In the genomic region with DNA sequence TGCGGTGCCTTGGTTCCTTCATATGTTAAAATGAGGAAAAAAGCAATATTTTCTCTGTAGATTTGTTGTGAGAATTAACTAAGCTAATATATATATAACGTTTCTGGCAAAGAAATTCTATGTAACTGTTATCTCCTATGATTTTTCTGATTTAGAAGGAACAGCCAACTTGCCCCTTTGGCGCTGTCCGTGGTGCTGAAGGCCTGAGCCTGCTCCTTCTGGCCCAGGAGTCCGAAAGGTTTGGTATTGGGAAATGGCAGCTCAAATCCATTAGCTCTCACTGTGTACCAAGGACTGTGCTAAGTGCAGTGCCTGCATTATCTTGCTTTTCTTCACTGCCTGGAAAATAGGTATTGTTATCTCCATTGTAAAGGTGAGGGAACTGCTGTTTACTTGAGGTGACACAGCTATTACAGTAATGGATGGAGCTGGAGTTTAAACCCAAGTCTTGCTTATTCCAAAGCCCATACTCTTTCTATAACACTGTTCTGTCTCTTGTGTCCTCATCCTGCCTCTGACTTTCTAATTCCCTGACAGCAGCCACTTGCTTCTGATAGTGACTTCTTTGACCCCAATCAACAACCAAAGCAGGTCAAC, we compare ENCODE assay signal across 8 cellular contexts. TPM values are rescaled to one million over a fixed set of nuclear protein-coding genes. Genes with fewer than 3 reads are reported as not detected.
DNase-seq lines count a peak whose midpoint lies in the region; ATAC-seq, FAIRE-seq and TF ChIP-seq lines count a peak whose summit lies in the region.

No MANE protein-coding gene starts in this region.

- H3K4me2 ChIP-seq in K562 (ENCODE audit: insufficient read depth, low read length): no peak overlapping the region

- H3K36me3 Mint-ChIP-seq in nephron progenitor cell (ENCODE audit: low read depth) (no peaks in the 10 kb centered on the region), natural killer cell (no peaks in the 10 kb centered on the region)

- no peak overlapping the region for H3K27ac ChIP-seq in K562 (ENCODE audit: extremely low read depth, low read depth, low read length)

- H3K9me1 ChIP-seq in K562 (ENCODE audit: control insufficient read depth, insufficient read depth, low read length): no peaks in the 10 kb centered on the region

- no peaks in the 10 kb centered on the region for H3K4me1 ChIP-seq in K562 (replicated peaks in 1 of 2; ENCODE audit: control insufficient read depth in 2 of 2, insufficient read depth in 2 of 2, low read length in 2 of 2)

- TF ChIP-seq EP300 in K562 (IDR thresholded peaks at IDR 0.05; ENCODE audit: low read length): no peak

- H3K4me3 ChIP-seq in NB4 (ENCODE audit: low read depth, low read length): no peak overlapping the region
- H3K4me3 ChIP-seq in K562: no peak overlapping the region

- in situ Hi-C loops in K562 (cut with MboI): no loop called here

- H3K79me2 ChIP-seq in K562 (ENCODE audit: control insufficient read depth, insufficient read depth, low read length): no peaks in the 10 kb centered on the region

- no peak for TF ChIP-seq RAD21 in K562 (CRISPR knock-in tag; conservative IDR thresholded peaks at IDR 0.05 in 1 of 2, IDR thresholded peaks at IDR 0.05 in 1 of 2)

- H3K27me3 ChIP-seq in K562 (ENCODE audit: control insufficient read depth in 2 of 2, insufficient read depth in 2 of 2, low read length in 2 of 2): 0 out of 5 replicates have a peak, but pooled peaks cover 0 to 4% of the 10 kb centered on the region in 2 experiments

- H3K9ac ChIP-seq in K562 (ENCODE audit: insufficient read depth in 1 of 2, low read depth in 2 of 2, low read length in 2 of 2): no peak overlapping the region

- intact Hi-C loops in K562 (cut with micrococcal nuclease) (no loop called here), natural killer cell (cut with micrococcal nuclease) (no loop called here)

- no peak overlapping the region for H2AFZ ChIP-seq in K562 (ENCODE audit: low read depth, low read length)

- H3K9me3 Mint-ChIP-seq in nephron progenitor cell (peaks cover 4% of the 10 kb centered on the region), natural killer cell (peaks cover 7 to 10% of the 10 kb centered on the region in 2 donors)

- no peaks in the 10 kb centered on the region for H3K9me3 ChIP-seq in K562 (replicated peaks; ENCODE audit: control insufficient read depth, insufficient read depth, low read depth, low read length)

- peaks cover 28% of the 10 kb centered on the region for H3K27me3 Mint-ChIP-seq in nephron progenitor cell (ENCODE audit: low read depth, poor library complexity)
- peaks cover 0 to 12% of the 10 kb centered on the region in 2 donors for H3K27me3 Mint-ChIP-seq in natural killer cell (ENCODE audit: low read depth in 2 of 2)

- H3K27ac Mint-ChIP-seq in nephron progenitor cell (no peak overlapping the region), natural killer cell (no peak overlapping the region)

- ATAC-seq in K562 (no peak), HG03108 (IDR thresholded peaks at IDR 0.05; ENCODE audit: unreplicated experiment) (no peak), GM18861 (IDR thresholded peaks at IDR 0.05; ENCODE audit: unreplicated experiment) (no peak), natural killer cell (no peak)

- no peaks in the 10 kb centered on the region for H3K36me3 ChIP-seq in K562 (ENCODE audit: control insufficient read depth, insufficient read depth, low read length)

- POLR2A ChIA-PET in K562 (lab: Yijun Ruan, JAX): no interaction called here

- FAIRE-seq in K562 (lab: Jason Lieb, UNC): peak; percentile 55

- H4K20me1 ChIP-seq in K562 (replicated peaks; ENCODE audit: control insufficient read depth, insufficient read depth, low read length): no peaks in the 10 kb centered on the region

- DNase-seq in EH (ENCODE audit: low read depth) (peak; percentile 50), NB4 (ENCODE audit: low read depth) (peak; percentile 54), K562 (ENCODE audit: extremely low read depth in 1 of 4, low spot score in 3 of 4) (peak; percentile 27 to 64 (median 40)), nephron progenitor cell (peak; percentile 93), cerebellum (ENCODE audit: low spot score) (no peak), natural killer cell (no peak)

- CTCF ChIA-PET in K562 (lab: Yijun Ruan, JAX; ENCODE audit: low intra/inter-chr PET ratio): no interaction called here

- H3K4me3 Mint-ChIP-seq in nephron progenitor cell: no peak overlapping the region
- no peak overlapping the region for H3K4me3 Mint-ChIP-seq in natural killer cell

- TF ChIP-seq CTCF in NB4 (IDR thresholded peaks at IDR 0.05; ENCODE audit: low read depth, low read length) (no peak), K562 (IDR thresholded peaks at IDR 0.05 in 2 of 3, conservative IDR thresholded peaks at IDR 0.05 in 1 of 3; ENCODE audit: insufficient read depth in 2 of 3, low read depth in 1 of 3, low read length in 3 of 3) (no peak), nephron progenitor cell (IDR thresholded peaks at IDR 0.05) (no peak), natural killer cell (IDR thresholded peaks at IDR 0.05) (no peak)

- BruUV-seq in K562 (replicated peaks; lab: Mats Ljungman, UMichigan): no TSS peak

- no peak for TF ChIP-seq POLR2A in NB4 (IDR thresholded peaks at IDR 0.05; ENCODE audit: extremely low read depth, insufficient read length)
- TF ChIP-seq POLR2A in K562 (conservative IDR thresholded peaks at IDR 0.05): no peak

- WGBS in K562 (ENCODE audit: insufficient coverage, low coverage, missing lambda C conversion rate): 3% methylated on average over 5 of the region's 5 CpGs

- H3K4me1 Mint-ChIP-seq in nephron progenitor cell (no peaks in the 10 kb centered on the region), natural killer cell (no peaks in the 10 kb centered on the region)

TF ChIP-seq in K562, 482 proteins besides CTCF, POLR2A, EP300 and RAD21 (continues in another document):
- TF ChIP-seq GTF2E2 (tag; IDR thresholded peaks at IDR 0.05) (no peak), ERF (CRISPR knock-in tag; IDR thresholded peaks at IDR 0.05) (no peak), ZNF146 (CRISPR knock-in tag; IDR thresholded peaks at IDR 0.05; ENCODE audit: unreplicated experiment) (no peak), CXXC5 (CRISPR knock-in tag; IDR thresholded peaks at IDR 0.05) (peak; percentile 17; the same call in 1 of the 2 replicates), ZNF197 (CRISPR knock-in tag; IDR thresholded peaks at IDR 0.05; ENCODE audit: low read depth) (peak; percentile 61; the same call in 1 of the 2 replicates), SMAD2 (IDR thresholded peaks at IDR 0.05; ENCODE audit: low read depth, low read length) (no peak), ZNF444 (CRISPR knock-in tag; IDR thresholded peaks at IDR 0.05) (no peak), ILK (tag; IDR thresholded peaks at IDR 0.05; ENCODE audit: borderline replicate concordance, low read depth) (no peak), MBD2 (IDR thresholded peaks at IDR 0.05; ENCODE audit: borderline replicate concordance, low read depth) (no peak), MIER1 (IDR thresholded peaks at IDR 0.05; ENCODE audit: low read depth) (peak; percentile 95)

RNA-seq across cellular contexts. Expression of gene C1QL2, which starts 52.2 kb away (rescaled TPM):
- total RNA-seq in K562 (2011; cell fraction: chromatin; rRNA removed; ENCODE audit: low replicate concordance): not detected in 2 replicates
- total RNA-seq in K562 (2011; cell fraction: nucleolus; rRNA removed): not detected in 2 replicates
- not detected in 2 replicates for total RNA-seq in K562 (2011; cell fraction: nucleoplasm; rRNA removed)
- total RNA-seq in K562 (2014; rRNA removed) (not detected in 2 replicates), K562 (2014; rRNA removed; fragmentation: Illumina TruSeq; extraction: Trizol) (not detected in 2 replicates), K562 (2015; rRNA removed; fragmentation: Illumina TruSeq; extraction: Trizol) (not detected in 2 replicates), K562 (2021) (not detected in 2 replicates), cerebellum (0.27 TPM), natural killer cell (not detected)
- polyA plus RNA-seq in K562 (2011; rRNA removed) (not detected in 2 replicates), K562 (2014; fragmentation: Illumina TruSeq; extraction: Trizol) (not detected in 2 replicates), K562 (2014; fragmentation: Nextera tagmentation; extraction: Ambion mirVana) (not detected), K562 (2014; rRNA removed) (not detected in 2 replicates)
- polyA plus RNA-seq in K562 (2011; cell fraction: cytosol; rRNA removed): not detected in 2 replicates
- not detected in 2 replicates for polyA plus RNA-seq in K562 (2011; cell fraction: nucleus; rRNA removed)
- polyA plus RNA-seq in K562 (2012): not detected in 2 replicates
- not detected in 2 replicates for polyA minus RNA-seq in K562 (2011; rRNA and poly(A)+ RNA removed)
- polyA minus RNA-seq in K562 (2011; cell fraction: cytosol; rRNA and poly(A)+ RNA removed): not detected in 2 replicates
- polyA minus RNA-seq in K562 (2011; cell fraction: nucleus; rRNA and poly(A)+ RNA removed): not detected in 2 replicates

Comparison
In these comparisons a context has a peak if more than half of its experiments do, and no peak if none do; other contexts are left out.
1. DNase-seq: peak in EH (single experiment), NB4 (single experiment), K562 (4 of 4) and nephron progenitor cell (single experiment); none in cerebellum (single experiment) and natural killer cell (single experiment).